Comparison of ENCODE assay signal across 20 cellular contexts in genomic region chr5:180375955-180376354, GRCh38. TPM values are rescaled to one million over a fixed set of nuclear protein-coding genes. Genes with fewer than 3 reads are reported as not detected.
A peak's percentile ranks its signal among the peaks of the same experiment; 100 is the strongest.
DNase-seq lines count a peak whose midpoint lies in the region; ATAC-seq and TF ChIP-seq lines count a peak whose summit lies in the region.
"Had no signal": no experiment of that assay in that cellular context is flagged by ENCODE, and none has a peak within 500 bp of the region (broad histone marks: within the 10 kb centered on the region; RNA-seq: fewer than 3 reads in every experiment).

No MANE protein-coding gene starts in this region.

- H3K27me3 ChIP-seq in osteoblast (ENCODE audit: insufficient read depth, low read length) = no peaks in the 10 kb centered on the region
- H3K27me3 ChIP-seq: BE2C, BLaER1 had no signal

- H3K4me1 ChIP-seq in osteoblast (ENCODE audit: insufficient read depth, low read length) = no peaks in the 10 kb centered on the region

- H3K27ac ChIP-seq in osteoblast (ENCODE audit: low read depth, low read length) = no peak overlapping the region
- H3K27ac ChIP-seq: BLaER1 had no signal

- no peaks in the 10 kb centered on the region for H3K36me3 ChIP-seq in osteoblast (ENCODE audit: insufficient read depth, low read length)
- H3K36me3 ChIP-seq: BE2C, BLaER1 had no signal

- no peaks in the 10 kb centered on the region for H3K79me2 ChIP-seq in osteoblast (ENCODE audit: insufficient read depth, low read length)

- peak; percentile 50 for DNase-seq in G401 (ENCODE audit: low spot score)
- peak; percentile 51 for DNase-seq in RPMI8226
- peak; percentile 43 for DNase-seq in cerebellar cortex (ENCODE audit: low spot score)
- DNase-seq in osteoblast (ENCODE audit: insufficient read length, low spot score, missing footprints) = peak; percentile 23
- DNase-seq in retina = no peak
- DNase-seq in D341Med (ENCODE audit: low spot score) = no peak
- DNase-seq: 8988T; ACHN; C1 segment of cervical spinal cord; CD4-positive, alpha-beta memory T cell; CD4-positive, CD25-positive, alpha-beta regulatory T cell; CD8-positive, alpha-beta memory T cell; COR-L47; DMS79 treated with DMSO at 0.1 percent for 48 hours; GDM1 had no signal

- no peaks in the 10 kb centered on the region for H3K9me3 ChIP-seq in osteoblast (ENCODE audit: low read depth, low read length)
- H3K9me3 ChIP-seq: BE2C, BLaER1 had no signal

- no peak overlapping the region for H3K4me2 ChIP-seq in osteoblast (ENCODE audit: insufficient read depth, low read length)
- H3K4me2 ChIP-seq: BLaER1 had no signal

- no peak for ATAC-seq in HG02970 (IDR thresholded peaks at IDR 0.05; ENCODE audit: low FRiP score, unreplicated experiment)
- ATAC-seq in GM19452 (IDR thresholded peaks at IDR 0.05; ENCODE audit: unreplicated experiment) = no peak
- ATAC-seq: GM12878 had no signal

- H4K20me1 ChIP-seq in osteoblast (ENCODE audit: insufficient read depth, low read length) = no peaks in the 10 kb centered on the region
- H4K20me1 ChIP-seq: BLaER1 had no signal

- no peak overlapping the region for H3K4me3 ChIP-seq in osteoblast (ENCODE audit: insufficient read depth, low read length)
- H3K4me3 ChIP-seq: BLaER1, GM12878 had no signal

- in situ Hi-C loops in G401 (cut with HindIII; ENCODE audit: low sequenced_read_pairs) = no loop called here

- TF ChIP-seq CTCF in osteoblast (IDR thresholded peaks at IDR 0.05; ENCODE audit: extremely low read depth, low read depth, low read length) = no peak

- H2AFZ ChIP-seq in osteoblast (ENCODE audit: low read length) = no peak overlapping the region

RNA-seq across cellular contexts. Expression of gene GFPT2, which starts 22.8 kb away (rescaled TPM):
- 1.2 and 2.4 TPM in 2 replicates for total RNA-seq in G401 (2014; rRNA removed; shearing (Covaris generic))
- 30.4 and 39.5 TPM in 2 replicates for total RNA-seq in osteoblast
- total RNA-seq: CD4-positive, CD25-positive, alpha-beta regulatory T cell had no signal

Comparison
In these comparisons a context has a peak if more than half of its experiments do, and no peak if none do; other contexts are left out.
1. DNase-seq: peak in G401 (single experiment), RPMI8226 (single experiment), cerebellar cortex (single experiment) and osteoblast (single experiment); none in retina (single experiment) and D341Med (single experiment).